ENCODE assay signal across 21 cellular contexts in the genomic region with DNA sequence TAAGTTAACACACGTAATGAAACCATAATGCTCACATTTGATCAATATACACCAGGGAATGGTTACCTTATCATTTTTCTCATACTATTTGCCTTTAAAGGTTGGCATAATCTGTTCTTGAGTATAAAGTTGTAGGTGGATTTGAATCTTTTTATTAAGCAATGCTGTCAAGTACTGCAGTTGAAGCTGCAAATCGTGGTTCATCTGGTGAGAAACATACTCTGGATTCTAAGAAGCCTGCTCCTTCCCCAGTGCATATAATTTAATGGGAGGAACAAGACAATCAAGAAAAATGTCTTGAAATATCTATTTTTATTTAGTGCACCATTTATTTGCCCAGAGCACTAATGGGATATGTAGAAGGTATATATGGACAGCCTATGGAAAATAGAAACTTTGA.
DNase-seq lines count a peak whose midpoint lies in the region.
"Had no signal": no experiment of that assay in that cellular context is flagged by ENCODE, and none has a peak within 500 bp of the region (broad histone marks: within the 10 kb centered on the region; RNA-seq: fewer than 3 reads in every experiment).

No MANE protein-coding gene starts in this region.

- DNase-seq in putamen (ENCODE audit: low spot score) (peak; percentile 53), ureter (ENCODE audit: low spot score) (no peak)
- DNase-seq: 8988T; ACHN; AML-193; BE2C; C1 segment of cervical spinal cord; Caco-2; Calu3; CD4-positive, alpha-beta memory T cell; CD4-positive, alpha-beta T cell; CD4-positive, CD25-positive, alpha-beta regulatory T cell; CD8-positive, alpha-beta memory T cell; CD8-positive, alpha-beta T cell; COR-L47; DMS 273 treated with DMSO at 0.1 percent for 48 hours; DMS153; DMS79; DMS79 treated with DMSO at 0.1 percent for 48 hours; DND-41; EL had no signal
